ENCODE assay signal across 1 cellular context in genomic region chrX:101599592-101599991, GRCh38. TPM values are rescaled to one million over a fixed set of nuclear protein-coding genes. Genes with fewer than 3 reads are reported as not detected.
"Had no signal": no experiment of that assay in that cellular context is flagged by ENCODE, and none has a peak within 500 bp of the region (broad histone marks: within the 10 kb centered on the region; RNA-seq: fewer than 3 reads in every experiment).

No MANE protein-coding gene starts in this region.

RNA-seq across cellular contexts. Expression of gene ARMCX1, which starts 49.2 kb away (rescaled TPM):
- total RNA-seq: natural killer cell treated with Interleukin-12 subunit alpha and Interleukin-12 subunit beta and Interleukin-15 and Interleukin-18, amount 100 ng/mL, for 72 hours had no signal
